Comparison of ENCODE assay signal across 4 cellular contexts in the genomic region with DNA sequence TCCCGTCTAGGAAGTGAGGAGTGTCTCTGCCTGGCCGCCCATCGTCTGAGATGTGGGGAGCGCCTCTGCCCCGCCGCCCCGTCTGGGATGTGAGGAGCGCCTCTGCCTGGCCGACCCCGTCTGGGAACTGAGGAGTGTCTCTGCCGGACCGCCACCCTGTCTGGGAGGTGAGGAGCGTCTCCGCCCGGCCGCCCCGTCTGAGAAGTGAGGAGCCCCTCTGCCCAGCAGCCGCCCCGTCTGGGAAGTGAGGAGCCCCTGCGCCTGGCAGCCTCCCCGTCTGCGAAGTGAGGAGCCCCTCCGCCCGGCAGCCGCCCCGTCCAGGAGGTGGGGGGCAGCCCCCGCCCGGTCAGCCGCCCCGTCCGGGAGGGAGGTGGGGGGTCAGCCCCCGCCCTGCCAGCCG. TPM values are rescaled to one million over a fixed set of nuclear protein-coding genes. Genes with fewer than 3 reads are reported as not detected.
"Had no signal": no experiment of that assay in that cellular context is flagged by ENCODE, and none has a peak within 500 bp of the region (broad histone marks: within the 10 kb centered on the region; RNA-seq: fewer than 3 reads in every experiment).

No MANE protein-coding gene starts in this region.

RNA-seq across cellular contexts. Expression of a gene that starts 52.3 kb away (rescaled TPM):
- total RNA-seq: GM23248, H1, H7, HFFc6 had no signal
- polyA plus RNA-seq: GM23248, H1 had no signal
